In genomic region chr4:48035952-48036351, GRCh38 we compare ENCODE assay signal across 15 cellular contexts. TPM values are rescaled to one million over a fixed set of nuclear protein-coding genes. Genes with fewer than 3 reads are reported as not detected.
A peak's percentile ranks its signal among the peaks of the same experiment; 100 is the strongest.
DNase-seq lines count a peak whose midpoint lies in the region; ATAC-seq, FAIRE-seq and TF ChIP-seq lines count a peak whose summit lies in the region.
"Had no signal": no experiment of that assay in that cellular context is flagged by ENCODE, and none has a peak within 500 bp of the region (broad histone marks: within the 10 kb centered on the region; RNA-seq: fewer than 3 reads in every experiment).

No MANE protein-coding gene starts in this region.

- H3K4me3 ChIP-seq in BLaER1 treated with 17β-estradiol and CSF1 and Interleukin-3, amounts not matched to agents 10 nM and 100 nM, result no peak overlapping the region
- H3K4me3 ChIP-seq in OCI-LY7 (ENCODE audit: low read depth, low read length, poor library complexity, severe bottlenecking), result peak overlapping the region; percentile 27
- H3K4me3 ChIP-seq in GM12878, result no peak overlapping the region
- H3K4me3 ChIP-seq in breast epithelium, result no peak overlapping the region
- H3K4me3 ChIP-seq: PC-9 had no signal

- no peak overlapping the region for H3K4me3 Mint-ChIP-seq in activated CD8-positive, alpha-beta T cell treated with anti-CD3 and anti-CD28 coated beads for 36 hours
- no peak overlapping the region for H3K4me3 Mint-ChIP-seq in activated CD8-positive, alpha-beta T cell treated with anti-CD3 and anti-CD28 coated beads, Interleukin-2, amount 10 ng/mL, durations not matched to agents 7 days and 5 days
- H3K4me3 Mint-ChIP-seq: CD4-positive, alpha-beta T cell had no signal

- peaks cover 52% of the 10 kb centered on the region for H3K4me1 Mint-ChIP-seq in activated CD8-positive, alpha-beta T cell treated with anti-CD3 and anti-CD28 coated beads for 36 hours (ENCODE audit: low read depth)
- peaks cover 19% of the 10 kb centered on the region for H3K4me1 Mint-ChIP-seq in activated CD8-positive, alpha-beta T cell treated with anti-CD3 and anti-CD28 coated beads, Interleukin-2, amount 10 ng/mL, durations not matched to agents 7 days and 5 days (ENCODE audit: low read depth)

- ATAC-seq in activated CD8-positive, alpha-beta T cell treated with anti-CD3 and anti-CD28 coated beads for 36 hours, result peak; percentile 38
- no peak for ATAC-seq in activated CD8-positive, alpha-beta T cell treated with anti-CD3 and anti-CD28 coated beads, Interleukin-2, amount 10 ng/mL, durations not matched to agents 7 days and 5 days
- ATAC-seq in GM12878, result no peak

- peak overlapping the region in 9 of 11 experiments; percentile 35 to 77 (median 58); a peak in 15 of 22 replicates for H3K4me2 ChIP-seq in BLaER1 treated with 17β-estradiol and CSF1 and Interleukin-3, amounts not matched to agents 10 nM and 100 nM
- peak overlapping the region; percentile 74 for H3K4me2 ChIP-seq in OCI-LY7 (ENCODE audit: low read length)
- H3K4me2 ChIP-seq in GM12878 (ENCODE audit: control insufficient read depth, insufficient read depth), result peak overlapping the region; percentile 68
- H3K4me2 ChIP-seq: PC-9 had no signal

- no peaks in the 10 kb centered on the region for H3K36me3 ChIP-seq in BLaER1 treated with 17β-estradiol and CSF1 and Interleukin-3, amounts not matched to agents 10 nM and 100 nM
- H3K36me3 ChIP-seq in OCI-LY7 (ENCODE audit: insufficient read depth, low read length), result 0 out of 2 replicates have a peak, but pooled peaks cover 6% of the 10 kb centered on the region
- no peaks in the 10 kb centered on the region for H3K36me3 ChIP-seq in GM12878 (ENCODE audit: control insufficient read depth in 2 of 2, insufficient read depth in 2 of 2, low read length in 1 of 2)
- no peaks in the 10 kb centered on the region for H3K36me3 ChIP-seq in breast epithelium

- peaks cover 12 to 23% (median 17%) of the 10 kb centered on the region in 10 experiments for H3K4me1 ChIP-seq in BLaER1 treated with 17β-estradiol and CSF1 and Interleukin-3, amounts not matched to agents 10 nM and 100 nM
- H3K4me1 ChIP-seq in OCI-LY7 (ENCODE audit: insufficient read depth, low read length, poor library complexity, severe bottlenecking) (peaks cover 68% of the 10 kb centered on the region), GM12878 (ENCODE audit: control insufficient read depth, insufficient read depth, low read length) (peaks cover 41% of the 10 kb centered on the region), breast epithelium (no peaks in the 10 kb centered on the region)

- DNase-seq in activated CD8-positive, alpha-beta T cell treated with anti-CD3 and anti-CD28 coated beads for 36 hours, result no peak
- no peak for DNase-seq in activated CD8-positive, alpha-beta T cell treated with anti-CD3 and anti-CD28 coated beads, Interleukin-2, amount 10 ng/mL, durations not matched to agents 7 days and 5 days
- DNase-seq in OCI-LY7 (ENCODE audit: low spot score), result no peak
- no peak for DNase-seq in GM12878 (ENCODE audit: low read depth, low spot score)
- DNase-seq in RWPE1 (ENCODE audit: low spot score), result no peak
- no peak for DNase-seq in breast epithelium (ENCODE audit: low spot score in 2 of 2)
- no peak for DNase-seq in SIG-M5 treated with dmso at 0.1 percent for 504 hours (lab: John Stamatoyannopoulos, UW; ENCODE audit: unreplicated experiment)
- DNase-seq: CD4-positive, alpha-beta T cell; NCI-H1436; NCI-H2029; NCI-H2171; NCI-H446; PC-9 had no signal

- in situ Hi-C loops in GM12878 (cut with MboI), result no loop called here

- CTCF ChIA-PET in activated CD8-positive, alpha-beta T cell treated with anti-CD3 and anti-CD28 coated beads for 36 hours (lab: Charles Lee), result interaction anchor here (0.9 to 9.5 kb wide), 11 partner anchors 9 to 94 kb away, joined by 3 to 90 read pairs (median 6); no protein-coding TSS in a partner anchor
- CTCF ChIA-PET in activated CD8-positive, alpha-beta T cell treated with anti-CD3 and anti-CD28 coated beads, Interleukin-2, amount 10 ng/mL, durations not matched to agents 7 days and 5 days (lab: Charles Lee), result interaction anchor here (1.4 to 4.3 kb wide), 7 partner anchors 11 to 103 kb away, joined by 3 to 47 read pairs (median 12); no protein-coding TSS in a partner anchor
- CTCF ChIA-PET in OCI-LY7 (lab: Charles Lee; ENCODE audit: unreplicated experiment), result interaction anchor here (1.6 kb wide), 1 partner anchor 12 kb away, joined by 4 read pairs; no protein-coding TSS in a partner anchor
- CTCF ChIA-PET in GM12878 (lab: Yijun Ruan, JAX), result interaction anchor here (0.7 to 9.8 kb wide), 8 partner anchors 9 to 239 kb away, joined by 3 to 158 read pairs (median 3); no protein-coding TSS in a partner anchor
- CTCF ChIA-PET in RWPE1 (lab: Yijun Ruan, JAX), result no interaction called here

- TF ChIP-seq RAD21 in GM12878 (IDR thresholded peaks at IDR 0.05; ENCODE audit: insufficient read depth, low read depth, low read length), result no peak

- no TSS peak for BruUV-seq in OCI-LY7 (replicated peaks; lab: Mats Ljungman, UMichigan)
- no TSS peak for BruUV-seq in GM12878 (replicated peaks; lab: Mats Ljungman, UMichigan)

- intact Hi-C loops in activated CD8-positive, alpha-beta T cell treated with anti-CD3 and anti-CD28 coated beads for 36 hours (cut with micrococcal nuclease), result loop anchor here (1.0 kb wide), 1 partner anchor 11 kb away; no protein-coding TSS in a partner anchor
- intact Hi-C loops in OCI-LY7 (cut with micrococcal nuclease; ENCODE audit: unreplicated experiment) (loop anchor here (1.0 to 10.0 kb wide), 5 partner anchors 11 to 551 kb away; partner anchors contain the start of genes ATP10D, NFXL1 and SLAIN2), GM12878 (cut with micrococcal nuclease; ENCODE audit: unreplicated experiment) (loop anchor here (1.0 to 10.0 kb wide), 4 partner anchors 9 to 541 kb away; no protein-coding TSS in a partner anchor), breast epithelium (cut with DNase I; ENCODE audit: low total_unique reads) (no loop called here)

- RAD21 ChIA-PET in GM12878 (lab: Charles Lee; ENCODE audit: unreplicated experiment), result interaction anchor here (0.9 to 7.2 kb wide), 5 partner anchors 11 to 542 kb away, joined by 3 to 121 read pairs (median 4); no protein-coding TSS in a partner anchor

- no peak for FAIRE-seq in GM12878 (lab: Jason Lieb, UNC)
- FAIRE-seq: H54 had no signal

- H3K36me3 Mint-ChIP-seq in activated CD8-positive, alpha-beta T cell treated with anti-CD3 and anti-CD28 coated beads for 36 hours (ENCODE audit: low read depth), result peaks cover 15% of the 10 kb centered on the region
- no peaks in the 10 kb centered on the region for H3K36me3 Mint-ChIP-seq in activated CD8-positive, alpha-beta T cell treated with anti-CD3 and anti-CD28 coated beads, Interleukin-2, amount 10 ng/mL, durations not matched to agents 7 days and 5 days (ENCODE audit: low read depth)

- H3K9me3 ChIP-seq in BLaER1 treated with 17β-estradiol and CSF1 and Interleukin-3, amounts not matched to agents 10 nM and 100 nM (replicated peaks in 1 of 11), result no peaks in the 10 kb centered on the region
- H3K9me3 ChIP-seq in OCI-LY7 (ENCODE audit: low read length), result no peaks in the 10 kb centered on the region; the same call in 1 of the 2 replicates
- peaks cover 2% of the 10 kb centered on the region; the same call in 1 of the 3 replicates for H3K9me3 ChIP-seq in GM12878 (replicated peaks; ENCODE audit: control insufficient read depth, insufficient read depth, low read length)
- H3K9me3 ChIP-seq in breast epithelium, result no peaks in the 10 kb centered on the region

- peak overlapping the region; percentile 85 for H3K27ac Mint-ChIP-seq in activated CD8-positive, alpha-beta T cell treated with anti-CD3 and anti-CD28 coated beads for 36 hours
- H3K27ac Mint-ChIP-seq in activated CD8-positive, alpha-beta T cell treated with anti-CD3 and anti-CD28 coated beads, Interleukin-2, amount 10 ng/mL, durations not matched to agents 7 days and 5 days, result no peak overlapping the region
- H3K27ac Mint-ChIP-seq: CD4-positive, alpha-beta T cell had no signal

- POLR2A ChIA-PET in activated CD8-positive, alpha-beta T cell treated with anti-CD3 and anti-CD28 coated beads for 36 hours (lab: Charles Lee), result interaction anchor here (0.6 to 2.7 kb wide), 9 partner anchors 9 to 144 kb away, joined by 3 to 19 read pairs (median 4); partner anchors contain the start of gene TXK
- POLR2A ChIA-PET in activated CD8-positive, alpha-beta T cell treated with anti-CD3 and anti-CD28 coated beads, Interleukin-2, amount 10 ng/mL, durations not matched to agents 7 days and 5 days (lab: Charles Lee), result no interaction called here
- POLR2A ChIA-PET in OCI-LY7 (lab: Charles Lee) (interaction anchor here (0.6 to 11.9 kb wide), 5 partner anchors 11 to 160 kb away, joined by 3 to 194 read pairs (median 7); no protein-coding TSS in a partner anchor), GM12878 (lab: Charles Lee) (interaction anchor here (0.8 to 2.7 kb wide), 3 partner anchors 11 to 231 kb away, joined by 3 to 29 read pairs (median 5); no protein-coding TSS in a partner anchor), RWPE1 (lab: Yijun Ruan, JAX; ENCODE audit: low non-redundant PET) (no interaction called here)

- no peak for TF ChIP-seq CTCF in activated CD8-positive, alpha-beta T cell treated with anti-CD3 and anti-CD28 coated beads for 36 hours (IDR thresholded peaks at IDR 0.05)
- TF ChIP-seq CTCF in OCI-LY7 (conservative IDR thresholded peaks at IDR 0.05; ENCODE audit: low read length), result no peak
- no peak for TF ChIP-seq CTCF in GM12878 (IDR thresholded peaks at IDR 0.05 in 2 of 3, conservative IDR thresholded peaks at IDR 0.05 in 1 of 3; ENCODE audit: control insufficient read depth in 2 of 3, extremely low read depth in 1 of 3, insufficient read depth in 1 of 3, low read depth in 3 of 3, low read length in 3 of 3)
- no peak for TF ChIP-seq CTCF in RWPE1 (conservative IDR thresholded peaks at IDR 0.05; ENCODE audit: low read depth)
- no peak for TF ChIP-seq CTCF in breast epithelium (IDR thresholded peaks at IDR 0.05)

- H2AFZ ChIP-seq in OCI-LY7 (ENCODE audit: low read length) (peak overlapping the region; percentile 88; the same call in 1 of the 2 replicates), GM12878 (ENCODE audit: control insufficient read depth, low read depth, low read length) (no peak overlapping the region)
- H2AFZ ChIP-seq: PC-9 had no signal

- peak overlapping the region in 7 of 11 experiments; percentile 55 to 81 (median 61); a peak in 13 of 22 replicates for H3K27ac ChIP-seq in BLaER1 treated with 17β-estradiol and CSF1 and Interleukin-3, amounts not matched to agents 10 nM and 100 nM
- H3K27ac ChIP-seq in OCI-LY7 (ENCODE audit: low read depth, low read length, poor library complexity, severe bottlenecking) (peak overlapping the region; percentile 92), GM12878 (ENCODE audit: control insufficient read depth, insufficient read depth) (peak overlapping the region; percentile 92), RWPE1 (no peak overlapping the region), breast epithelium (no peak overlapping the region)
- H3K27ac ChIP-seq: PC-9 had no signal

- H3K27me3 Mint-ChIP-seq in activated CD8-positive, alpha-beta T cell treated with anti-CD3 and anti-CD28 coated beads for 36 hours, result peaks cover 2% of the 10 kb centered on the region
- H3K27me3 Mint-ChIP-seq in activated CD8-positive, alpha-beta T cell treated with anti-CD3 and anti-CD28 coated beads, Interleukin-2, amount 10 ng/mL, durations not matched to agents 7 days and 5 days (ENCODE audit: low read depth), result peaks cover 3% of the 10 kb centered on the region
- H3K27me3 Mint-ChIP-seq: CD4-positive, alpha-beta T cell had no signal

- no peaks in the 10 kb centered on the region for H3K9me2 ChIP-seq in OCI-LY7 (ENCODE audit: insufficient read depth, low read length)

- no peak overlapping the region; a peak in 1 of 22 replicates for H3K9ac ChIP-seq in BLaER1 treated with 17β-estradiol and CSF1 and Interleukin-3, amounts not matched to agents 10 nM and 100 nM
- H3K9ac ChIP-seq in GM12878 (ENCODE audit: control insufficient read depth, insufficient read depth, low read length), result peak overlapping the region; percentile 11; the same call in 1 of the 2 replicates

- peaks cover 0 to 10% (median 0%) of the 10 kb centered on the region in 11 experiments; a peak in 3 of 22 replicates for H3K27me3 ChIP-seq in BLaER1 treated with 17β-estradiol and CSF1 and Interleukin-3, amounts not matched to agents 10 nM and 100 nM
- H3K27me3 ChIP-seq in GM12878 (replicated peaks in 1 of 2; ENCODE audit: control insufficient read depth in 2 of 2, insufficient read depth in 2 of 2, low read length in 1 of 2) (no peaks in the 10 kb centered on the region), breast epithelium (no peaks in the 10 kb centered on the region)

- no peak for TF ChIP-seq EP300 in GM12878 (IDR thresholded peaks at IDR 0.05; ENCODE audit: borderline replicate concordance in 1 of 2, control insufficient read depth in 1 of 2, low read depth in 2 of 2, low read length in 2 of 2)

- WGBS in GM12878 (ENCODE audit: insufficient coverage, insufficient replicate concordance, low lambda C conversion rate, missing lambda C conversion rate), result 83% methylated on average over 3 of the region's 3 CpGs

- H3K79me2 ChIP-seq in OCI-LY7 (ENCODE audit: insufficient read depth, low read depth, low read length), result no peaks in the 10 kb centered on the region
- H3K79me2 ChIP-seq in GM12878 (ENCODE audit: control insufficient read depth, insufficient read depth, low read length), result no peaks in the 10 kb centered on the region

- no peaks in the 10 kb centered on the region for H4K20me1 ChIP-seq in BLaER1 treated with 17β-estradiol and CSF1 and Interleukin-3, amounts not matched to agents 10 nM and 100 nM
- no peaks in the 10 kb centered on the region for H4K20me1 ChIP-seq in OCI-LY7 (ENCODE audit: insufficient read depth, low read length)
- H4K20me1 ChIP-seq in GM12878 (ENCODE audit: control insufficient read depth, insufficient read depth), result no peaks in the 10 kb centered on the region

- SMC1A ChIA-PET in GM12878 (lab: Charles Lee; ENCODE audit: uncharacterized antibody, unreplicated experiment), result interaction anchor here (0.7 to 11.8 kb wide), 10 partner anchors 9 to 543 kb away, joined by 3 to 268 read pairs (median 4); no protein-coding TSS in a partner anchor

- H3K9me3 Mint-ChIP-seq in activated CD8-positive, alpha-beta T cell treated with anti-CD3 and anti-CD28 coated beads for 36 hours, result peaks cover 6% of the 10 kb centered on the region
- no peaks in the 10 kb centered on the region for H3K9me3 Mint-ChIP-seq in activated CD8-positive, alpha-beta T cell treated with anti-CD3 and anti-CD28 coated beads, Interleukin-2, amount 10 ng/mL, durations not matched to agents 7 days and 5 days (ENCODE audit: insufficient read depth)
- H3K9me3 Mint-ChIP-seq: CD4-positive, alpha-beta T cell had no signal

- TF ChIP-seq POLR2A in GM12878 (IDR thresholded peaks at IDR 0.05; ENCODE audit: low read depth, low read length), result no peak
- TF ChIP-seq POLR2A in breast epithelium (IDR thresholded peaks at IDR 0.05), result no peak

RNA-seq across cellular contexts. Expression of gene NIPAL1, which starts 19.4 kb away (rescaled TPM):
- total RNA-seq in activated CD8-positive, alpha-beta T cell treated with anti-CD3 and anti-CD28 coated beads for 36 hours, result 1 to 10 TPM; 1.1 to 1.9 TPM
- total RNA-seq in activated CD8-positive, alpha-beta T cell treated with anti-CD3 and anti-CD28 coated beads, Interleukin-2, amount 10 ng/mL, durations not matched to agents 7 days and 5 days, result 1 to 10 TPM; 1.1 TPM
- total RNA-seq in OCI-LY7 (2014; rRNA removed; shearing (Covaris generic)), result 0.28 and 1.1 TPM in 2 replicates
- total RNA-seq in OCI-LY7 (2022), result 1.7 and 1.9 TPM in 2 replicates
- 12.6 and 12.7 TPM in 2 replicates for total RNA-seq in GM12878 (2013; cell fraction: nucleolus; rRNA removed)
- 5.1 and 7.8 TPM in 2 replicates for total RNA-seq in GM12878 (2014; rRNA removed)
- total RNA-seq in GM12878 (2014; rRNA removed; fragmentation: Illumina TruSeq; extraction: Trizol), result 9.3 and 9.7 TPM in 2 replicates
- 8.7 and 10.0 TPM in 2 replicates for total RNA-seq in GM12878 (2021)
- polyA plus RNA-seq in GM12878 (2011; ENCODE audit: low read depth), result 1.2 TPM
- polyA plus RNA-seq in GM12878 (2011; rRNA removed), result 0.46 and 0.62 TPM in 2 replicates
- 0.30 and 0.39 TPM in 2 replicates for polyA plus RNA-seq in GM12878 (2011; cell fraction: cytosol; rRNA removed)
- 0.78 and 0.82 TPM in 2 replicates for polyA plus RNA-seq in GM12878 (2011; cell fraction: nucleus; rRNA removed)
- polyA plus RNA-seq in GM12878 (2012), result 1.7 and 2.6 TPM in 2 replicates
- polyA plus RNA-seq in GM12878 (2014; fragmentation: Illumina TruSeq; extraction: Trizol), result 8.8 and 10.3 TPM in 2 replicates
- polyA plus RNA-seq in GM12878 (2014; fragmentation: Nextera tagmentation; extraction: Ambion mirVana), result 1 to 10 TPM; 1.1 to 2.0 TPM
- 4.7 and 5.4 TPM in 2 replicates for polyA plus RNA-seq in GM12878 (2014; rRNA removed)
- 1 to 10 TPM; 6.6 to 7.2 TPM for polyA plus RNA-seq in GM12878 (2016; fragmentation: Nextera tagmentation; extraction: Ambion mirVana)
- polyA minus RNA-seq in GM12878 (2011; rRNA and poly(A)+ RNA removed), result 0.21 and 0.80 TPM in 2 replicates
- 1.2 TPM in 1 of 2 replicates, not detected in the other for polyA minus RNA-seq in GM12878 (2011; cell fraction: cytosol; rRNA and poly(A)+ RNA removed)
- polyA minus RNA-seq in GM12878 (2011; cell fraction: nucleus; rRNA and poly(A)+ RNA removed), result 0.73 and 1.5 TPM in 2 replicates
- 1 to 10 TPM in 2 of 3 donors, under 1 TPM in 1; under 0.01 to 9.4 (median 2.0) TPM for total RNA-seq in breast epithelium

RNA-seq across cellular contexts. Expression of gene CNGA1, which starts 19.5 kb away (rescaled TPM):
- under 1 TPM in 1 of 2 experiments, not detected in 1; 0.50 TPM for total RNA-seq in activated CD8-positive, alpha-beta T cell treated with anti-CD3 and anti-CD28 coated beads for 36 hours
- not detected for total RNA-seq in activated CD8-positive, alpha-beta T cell treated with anti-CD3 and anti-CD28 coated beads, Interleukin-2, amount 10 ng/mL, durations not matched to agents 7 days and 5 days
- not detected in 2 replicates for total RNA-seq in OCI-LY7 (2014; rRNA removed; shearing (Covaris generic))
- total RNA-seq in OCI-LY7 (2022), result not detected in 2 replicates
- total RNA-seq in GM12878 (2013; cell fraction: nucleolus; rRNA removed), result 4.8 and 5.0 TPM in 2 replicates
- total RNA-seq in GM12878 (2014; rRNA removed), result 8.7 and 14.2 TPM in 2 replicates
- 4.5 and 4.7 TPM in 2 replicates for total RNA-seq in GM12878 (2014; rRNA removed; fragmentation: Illumina TruSeq; extraction: Trizol)
- total RNA-seq in GM12878 (2021), result 4.8 and 5.1 TPM in 2 replicates
- polyA plus RNA-seq in GM12878 (2011; ENCODE audit: low read depth), result 1.4 TPM
- 0.32 and 0.38 TPM in 2 replicates for polyA plus RNA-seq in GM12878 (2011; rRNA removed)
- polyA plus RNA-seq in GM12878 (2011; cell fraction: cytosol; rRNA removed), result 0.10 and 0.48 TPM in 2 replicates
- polyA plus RNA-seq in GM12878 (2011; cell fraction: nucleus; rRNA removed), result 0.20 and 0.30 TPM in 2 replicates
- polyA plus RNA-seq in GM12878 (2012), result 3.3 and 3.4 TPM in 2 replicates
- 3.4 and 5.1 TPM in 2 replicates for polyA plus RNA-seq in GM12878 (2014; fragmentation: Illumina TruSeq; extraction: Trizol)
- polyA plus RNA-seq in GM12878 (2014; fragmentation: Nextera tagmentation; extraction: Ambion mirVana), result 1 to 10 TPM; 7.9 to 8.9 TPM
- 6.0 and 6.9 TPM in 2 replicates for polyA plus RNA-seq in GM12878 (2014; rRNA removed)
- polyA plus RNA-seq in GM12878 (2016; fragmentation: Nextera tagmentation; extraction: Ambion mirVana), result 1 to 10 TPM; 3.9 to 5.1 TPM
- polyA minus RNA-seq in GM12878 (2011; rRNA and poly(A)+ RNA removed), result 0.95 TPM in 1 of 2 replicates, not detected in the other
- 1.0 TPM in 1 of 2 replicates, not detected in the other for polyA minus RNA-seq in GM12878 (2011; cell fraction: cytosol; rRNA and poly(A)+ RNA removed)
- polyA minus RNA-seq in GM12878 (2011; cell fraction: nucleus; rRNA and poly(A)+ RNA removed), result not detected in 2 replicates
- 1 to 10 TPM; 1.9 to 5.1 (median 2.3) TPM for total RNA-seq in breast epithelium
- total RNA-seq: CD4-positive, alpha-beta T cell had no signal

Comparison
In these comparisons a context has a peak if more than half of its experiments do, and no peak if none do; other contexts are left out.
1. POLR2A ChIA-PET loops: an anchor here in activated CD8-positive, alpha-beta T cell treated with anti-CD3 and anti-CD28 coated beads for 36 hours (0.6 to 2.7 kb wide), OCI-LY7 (0.6 to 11.9 kb wide) and GM12878 (0.8 to 2.7 kb wide); none called in activated CD8-positive, alpha-beta T cell treated with anti-CD3 and anti-CD28 coated beads, Interleukin-2, amount 10 ng/mL, durations not matched to agents 7 days and 5 days and RWPE1.
2. H3K27ac ChIP-seq: peak in BLaER1 treated with 17β-estradiol and CSF1 and Interleukin-3, amounts not matched to agents 10 nM and 100 nM (7 of 11), OCI-LY7 (single experiment) and GM12878 (single experiment); none in RWPE1 (single experiment) and breast epithelium (0 of 2).
3. Peak in every context shown above with its lines, with median percentiles within 50 percentile points of each other: H3K4me2 ChIP-seq.